In genomic region chr9:111497196-111497595, GRCh38 we compare ENCODE assay signal across 2 cellular contexts. TPM values are rescaled to one million over a fixed set of nuclear protein-coding genes. Genes with fewer than 3 reads are reported as not detected.
"Had no signal": no experiment of that assay in that cellular context is flagged by ENCODE, and none has a peak within 500 bp of the region (broad histone marks: within the 10 kb centered on the region; RNA-seq: fewer than 3 reads in every experiment).

No MANE protein-coding gene starts in this region.

RNA-seq across cellular contexts. Expression of gene ZNF483, which starts 27.8 kb away (rescaled TPM):
- total RNA-seq: HT-29, HT1080 had no signal
